Comparison of ENCODE assay signal across 12 cellular contexts in the genomic region with DNA sequence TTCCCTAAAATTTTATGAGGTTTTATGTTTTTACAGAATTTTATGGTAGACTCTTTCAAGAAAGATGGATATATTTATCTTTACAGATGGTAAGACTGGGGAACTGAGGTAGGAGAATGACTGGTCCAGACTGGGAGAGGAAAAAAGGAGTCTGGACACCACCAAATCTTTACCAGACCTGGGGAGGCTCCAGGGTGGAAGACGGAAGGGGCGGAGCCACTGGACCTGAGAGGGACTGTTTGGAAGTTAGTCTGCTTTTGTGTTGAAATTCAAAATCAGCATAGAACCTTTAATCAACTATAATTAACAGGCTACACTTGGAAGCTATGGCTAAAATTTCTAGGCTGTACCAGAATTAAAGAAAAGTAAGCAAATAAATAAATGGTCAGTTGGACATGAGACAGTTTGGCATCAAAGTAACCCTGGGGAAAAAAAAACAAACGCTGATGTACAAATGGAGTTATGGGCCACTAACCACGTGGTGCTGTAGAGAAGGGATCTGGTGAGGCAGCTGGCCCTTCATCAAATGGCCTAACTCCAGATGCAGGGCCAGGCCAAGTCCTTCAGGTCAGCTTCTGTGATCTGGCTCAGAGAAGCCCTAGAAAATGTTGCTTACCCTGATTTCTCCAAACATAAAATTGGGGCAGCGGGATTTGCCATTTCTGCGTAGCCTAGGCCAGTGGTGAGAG.
A peak's percentile ranks its signal among the peaks of the same experiment; 100 is the strongest.
DNase-seq lines count a peak whose midpoint lies in the region; ATAC-seq and TF ChIP-seq lines count a peak whose summit lies in the region.
"Had no signal": no experiment of that assay in that cellular context is flagged by ENCODE, and none has a peak within 500 bp of the region (broad histone marks: within the 10 kb centered on the region; RNA-seq: fewer than 3 reads in every experiment).

No MANE protein-coding gene starts in this region.

- H3K4me3 Mint-ChIP-seq in naive B cell (no peak overlapping the region), mesothelial cell of epicardium (no peak overlapping the region)
- H3K4me3 Mint-ChIP-seq: activated CD4-positive, alpha-beta T cell treated with anti-CD3 and anti-CD28 coated beads, Interleukin-2, amount 10 ng/mL, durations not matched to agents 24 days and 14 days had no signal

- no peak overlapping the region for H3K4me3 ChIP-seq in gastroesophageal sphincter

- H3K27ac ChIP-seq in gastroesophageal sphincter, result no peak overlapping the region

- no peak for TF ChIP-seq CTCF in gastroesophageal sphincter (IDR thresholded peaks at IDR 0.05)
- TF ChIP-seq CTCF in mesothelial cell of epicardium (IDR thresholded peaks at IDR 0.05; ENCODE audit: unreplicated experiment), result no peak

- WGBS in gastroesophageal sphincter (ENCODE audit: low coverage in 1 of 2), 2 donors, result 46 to 63% methylated on average over 6 of the region's 6 CpGs

- H3K4me1 ChIP-seq in gastroesophageal sphincter, result peaks cover 0 to 20% (median 6%) of the 10 kb centered on the region in 3 donors

- H3K27me3 Mint-ChIP-seq in naive B cell, result no peaks in the 10 kb centered on the region
- no peaks in the 10 kb centered on the region for H3K27me3 Mint-ChIP-seq in mesothelial cell of epicardium (ENCODE audit: low read depth)
- H3K27me3 Mint-ChIP-seq: activated CD4-positive, alpha-beta T cell treated with anti-CD3 and anti-CD28 coated beads, Interleukin-2, amount 10 ng/mL, durations not matched to agents 24 days and 14 days had no signal

- H3K36me3 Mint-ChIP-seq in naive B cell (peaks cover 0 to under 1% of the 10 kb centered on the region in 2 donors), mesothelial cell of epicardium (peaks cover 6% of the 10 kb centered on the region)

- H3K9me3 ChIP-seq in gastroesophageal sphincter, result no peaks in the 10 kb centered on the region

- H3K9me3 Mint-ChIP-seq in naive B cell (peaks cover 0 to 4% (median 0%) of the 10 kb centered on the region in 7 donors), mesothelial cell of epicardium (peaks cover 4% of the 10 kb centered on the region)
- H3K9me3 Mint-ChIP-seq: activated CD4-positive, alpha-beta T cell treated with anti-CD3 and anti-CD28 coated beads, Interleukin-2, amount 10 ng/mL, durations not matched to agents 24 days and 14 days had no signal

- ATAC-seq in gastroesophageal sphincter, result peak; percentile 50
- ATAC-seq in naive B cell (ENCODE audit: low read depth in 2 of 2), result no peak

- peaks cover 28 to 48% (median 42%) of the 10 kb centered on the region in 3 donors for H3K4me1 Mint-ChIP-seq in naive B cell
- H3K4me1 Mint-ChIP-seq in mesothelial cell of epicardium, result peaks cover 13% of the 10 kb centered on the region
- H3K4me1 Mint-ChIP-seq: activated CD4-positive, alpha-beta T cell treated with anti-CD3 and anti-CD28 coated beads, Interleukin-2, amount 10 ng/mL, durations not matched to agents 24 days and 14 days had no signal

- no peak for TF ChIP-seq POLR2A in gastroesophageal sphincter (IDR thresholded peaks at IDR 0.05)

- peak; percentile 54 for DNase-seq in AG08395 (ENCODE audit: low spot score)
- DNase-seq in NCI-H2196 (lab: John Stamatoyannopoulos, UW; ENCODE audit: unreplicated experiment), result peak; percentile 46
- no peak for DNase-seq in naive B cell
- no peak for DNase-seq in 8988T
- no peak for DNase-seq in NCI-H187 (lab: John Stamatoyannopoulos, UW)
- DNase-seq in NCI-H2171 treated with DMSO at 0.1 percent for 48 hours (lab: John Stamatoyannopoulos, UW), result no peak
- no peak for DNase-seq in mesothelial cell of epicardium (ENCODE audit: low spot score in 2 of 2, unreplicated experiment in 2 of 2)
- DNase-seq: activated CD4-positive, alpha-beta T cell treated with anti-CD3 and anti-CD28 coated beads, Interleukin-2, amount 10 ng/mL, durations not matched to agents 24 days and 14 days; activated gamma-delta T cell; foreskin melanocyte; NCI-H1417 had no signal

- H3K36me3 ChIP-seq in gastroesophageal sphincter, result peaks cover 0 to 13% of the 10 kb centered on the region in 2 donors

- no peaks in the 10 kb centered on the region for H3K27me3 ChIP-seq in gastroesophageal sphincter

- TF ChIP-seq EP300 in gastroesophageal sphincter (IDR thresholded peaks at IDR 0.05), result no peak

- H3K27ac Mint-ChIP-seq in naive B cell (peak overlapping the region in 5 of 6 donors; percentile 41 to 80 (median 63)), mesothelial cell of epicardium (no peak overlapping the region)
- H3K27ac Mint-ChIP-seq: activated CD4-positive, alpha-beta T cell treated with anti-CD3 and anti-CD28 coated beads, Interleukin-2, amount 10 ng/mL, durations not matched to agents 24 days and 14 days had no signal

Comparison
In these comparisons a context has a peak if more than half of its experiments do, and no peak if none do; other contexts are left out.
1. DNase-seq: peak in AG08395 (single experiment) and NCI-H2196 (single experiment); none in naive B cell (single experiment), 8988T (single experiment), NCI-H187 (0 of 2), NCI-H2171 treated with DMSO at 0.1 percent for 48 hours (single experiment) and mesothelial cell of epicardium (0 of 2).